Comparison of ENCODE assay signal across 8 cellular contexts in the genomic region with DNA sequence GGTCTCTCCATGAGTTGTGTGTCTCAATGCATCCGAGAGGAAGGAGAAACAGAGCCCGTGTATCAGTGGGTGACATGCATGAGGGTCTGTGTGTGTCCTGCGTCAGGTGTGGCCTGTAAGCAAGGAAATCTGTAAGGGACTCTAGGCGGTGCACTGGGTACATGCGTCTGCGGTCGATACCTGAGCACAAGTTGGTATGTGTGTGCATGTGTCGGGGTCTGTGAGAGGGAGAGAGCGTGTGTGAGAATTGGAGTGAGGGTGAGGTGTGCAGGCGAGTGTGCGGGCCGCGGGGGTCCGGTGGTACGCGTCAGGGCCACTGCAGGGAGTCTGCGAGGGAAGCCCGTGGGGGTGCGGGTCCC. TPM values are rescaled to one million over a fixed set of nuclear protein-coding genes. Genes with fewer than 3 reads are reported as not detected.
A peak's percentile ranks its signal among the peaks of the same experiment; 100 is the strongest.
DNase-seq lines count a peak whose midpoint lies in the region; ATAC-seq, FAIRE-seq and TF ChIP-seq lines count a peak whose summit lies in the region.

No MANE protein-coding gene starts in this region.

- no peaks in the 10 kb centered on the region for H3K27me3 ChIP-seq in iPS-18a (ENCODE audit: control insufficient read depth, insufficient read depth, low read length)

- H3K9me3 Mint-ChIP-seq in activated CD4-positive, alpha-beta T cell treated with anti-CD3 and anti-CD28 coated beads for 36 hours (ENCODE audit: low read depth), result no peaks in the 10 kb centered on the region
- no peaks in the 10 kb centered on the region for H3K9me3 Mint-ChIP-seq in activated B cell treated with CpG ODN at 0.5 μM for 24 hours
- no peaks in the 10 kb centered on the region for H3K9me3 Mint-ChIP-seq in stimulated activated memory B cell treated with anti-CD40 and anti-IgM and Interleukin-4, amounts not matched to agents 10 μg/mL and 1 μg/mL and 100 μg/mL, for 72 hours

- no peak for DNase-seq in activated CD4-positive, alpha-beta T cell treated with anti-CD3 and anti-CD28 coated beads for 36 hours
- no peak for DNase-seq in activated CD4-positive, alpha-beta T cell treated with anti-CD3 and anti-CD28 coated beads, Interleukin-2, amount 50 U/mL, for 48 hours
- DNase-seq in activated B cell treated with CpG ODN at 0.5 μM for 24 hours, result no peak
- DNase-seq in H54 (ENCODE audit: insufficient read length, low spot score), result no peak

- no peak for ATAC-seq in activated CD4-positive, alpha-beta T cell treated with anti-CD3 and anti-CD28 coated beads for 36 hours
- ATAC-seq in activated B cell treated with CpG ODN at 0.5 μM for 24 hours (ENCODE audit: low read depth) (no peak), GM18861 (IDR thresholded peaks at IDR 0.05; ENCODE audit: unreplicated experiment) (no peak), GM21723 (IDR thresholded peaks at IDR 0.05; ENCODE audit: unreplicated experiment) (no peak)
- no peak for ATAC-seq in stimulated activated memory B cell treated with anti-CD40 and anti-IgM and Interleukin-4, amounts not matched to agents 10 μg/mL and 1 μg/mL and 100 μg/mL, for 72 hours

- H3K4me3 ChIP-seq in iPS-18a (ENCODE audit: low read length), result peak overlapping the region; percentile 71

- H3K4me3 Mint-ChIP-seq in activated CD4-positive, alpha-beta T cell treated with anti-CD3 and anti-CD28 coated beads for 36 hours, result peak overlapping the region; percentile 57
- H3K4me3 Mint-ChIP-seq in activated B cell treated with CpG ODN at 0.5 μM for 24 hours, result peak overlapping the region; percentile 78
- peak overlapping the region; percentile 75 for H3K4me3 Mint-ChIP-seq in stimulated activated memory B cell treated with anti-CD40 and anti-IgM and Interleukin-4, amounts not matched to agents 10 μg/mL and 1 μg/mL and 100 μg/mL, for 72 hours

- peaks cover 7% of the 10 kb centered on the region for H3K36me3 ChIP-seq in iPS-18a (ENCODE audit: control insufficient read depth, low read depth, low read length)

- no peaks in the 10 kb centered on the region for H3K27me3 Mint-ChIP-seq in activated CD4-positive, alpha-beta T cell treated with anti-CD3 and anti-CD28 coated beads for 36 hours
- H3K27me3 Mint-ChIP-seq in activated B cell treated with CpG ODN at 0.5 μM for 24 hours, result no peaks in the 10 kb centered on the region
- no peaks in the 10 kb centered on the region for H3K27me3 Mint-ChIP-seq in stimulated activated memory B cell treated with anti-CD40 and anti-IgM and Interleukin-4, amounts not matched to agents 10 μg/mL and 1 μg/mL and 100 μg/mL, for 72 hours

- no peaks in the 10 kb centered on the region for H3K36me3 Mint-ChIP-seq in activated CD4-positive, alpha-beta T cell treated with anti-CD3 and anti-CD28 coated beads for 36 hours (ENCODE audit: low read depth)
- peaks cover 7% of the 10 kb centered on the region for H3K36me3 Mint-ChIP-seq in activated B cell treated with CpG ODN at 0.5 μM for 24 hours (ENCODE audit: low read depth)
- H3K36me3 Mint-ChIP-seq in stimulated activated memory B cell treated with anti-CD40 and anti-IgM and Interleukin-4, amounts not matched to agents 10 μg/mL and 1 μg/mL and 100 μg/mL, for 72 hours, result no peaks in the 10 kb centered on the region

- no peak overlapping the region for H3K27ac ChIP-seq in iPS-18a (ENCODE audit: low read length)

- intact Hi-C loops in activated CD4-positive, alpha-beta T cell treated with anti-CD3 and anti-CD28 coated beads for 36 hours (cut with DNase I, micrococcal nuclease), result no loop called here
- intact Hi-C loops in activated B cell treated with CpG ODN at 0.5 μM for 24 hours (cut with micrococcal nuclease), result loop anchor here (1.0 to 10.0 kb wide), 5 partner anchors 33 to 421 kb away; partner anchors contain the start of genes CAPN1, MEN1 and POLA2

- no peak for FAIRE-seq in H54 (lab: Jason Lieb, UNC)

- peaks cover 26% of the 10 kb centered on the region for H3K4me1 Mint-ChIP-seq in activated CD4-positive, alpha-beta T cell treated with anti-CD3 and anti-CD28 coated beads for 36 hours
- H3K4me1 Mint-ChIP-seq in activated B cell treated with CpG ODN at 0.5 μM for 24 hours, result peaks cover 34% of the 10 kb centered on the region
- H3K4me1 Mint-ChIP-seq in stimulated activated memory B cell treated with anti-CD40 and anti-IgM and Interleukin-4, amounts not matched to agents 10 μg/mL and 1 μg/mL and 100 μg/mL, for 72 hours, result peaks cover 41% of the 10 kb centered on the region

- TF ChIP-seq POLR2A in H54 (IDR thresholded peaks at IDR 0.05; ENCODE audit: low read depth, low read length), result no peak

- H3K4me1 ChIP-seq in iPS-18a (ENCODE audit: control insufficient read depth, low read depth, low read length), result peaks cover 10% of the 10 kb centered on the region

- CTCF ChIA-PET in activated CD4-positive, alpha-beta T cell treated with anti-CD3 and anti-CD28 coated beads for 36 hours (lab: Charles Lee), result interaction anchor here (0.6 to 15.7 kb wide), 13 partner anchors 8 to 250 kb away, joined by 3 to 377 read pairs (median 4); partner anchors contain the start of gene MEN1
- CTCF ChIA-PET in activated B cell treated with CpG ODN at 0.5 μM for 24 hours (lab: Charles Lee), result interaction anchor here (0.6 to 7.8 kb wide), 14 partner anchors 22 to 338 kb away, joined by 3 to 310 read pairs (median 4); partner anchors contain the start of genes ARL2, CAPN1, RASGRP2 and SF1

- no peak overlapping the region for H3K9ac ChIP-seq in iPS-18a (ENCODE audit: low read length)

- no peak for TF ChIP-seq CTCF in activated B cell treated with CpG ODN at 0.5 μM for 24 hours (IDR thresholded peaks at IDR 0.05)

- H3K27ac Mint-ChIP-seq in activated CD4-positive, alpha-beta T cell treated with anti-CD3 and anti-CD28 coated beads for 36 hours, result no peak overlapping the region
- H3K27ac Mint-ChIP-seq in activated B cell treated with CpG ODN at 0.5 μM for 24 hours, result no peak overlapping the region
- peak overlapping the region; percentile 80 for H3K27ac Mint-ChIP-seq in stimulated activated memory B cell treated with anti-CD40 and anti-IgM and Interleukin-4, amounts not matched to agents 10 μg/mL and 1 μg/mL and 100 μg/mL, for 72 hours

- no peaks in the 10 kb centered on the region for H3K9me3 ChIP-seq in iPS-18a (ENCODE audit: control insufficient read depth, low read depth, low read length)

- POLR2A ChIA-PET in activated CD4-positive, alpha-beta T cell treated with anti-CD3 and anti-CD28 coated beads for 36 hours (lab: Charles Lee), result interaction anchor here (0.5 to 1.1 kb wide), 3 partner anchors 42 to 961 kb away, joined by 3 to 4 read pairs (median 3); no protein-coding TSS in a partner anchor
- POLR2A ChIA-PET in activated B cell treated with CpG ODN at 0.5 μM for 24 hours (lab: Charles Lee), result interaction anchor here (0.5 to 27.6 kb wide), 8 partner anchors 15 to 888 kb away, joined by 3 to 1194 read pairs (median 4); partner anchors contain the start of genes EHD1, PPP2R5B, RASGRP2 and SF1

RNA-seq across cellular contexts. Expression of gene CDC42BPG, which starts 0.5 kb away (rescaled TPM):
- total RNA-seq in activated CD4-positive, alpha-beta T cell treated with anti-CD3 and anti-CD28 coated beads for 36 hours, result under 1 TPM; 0.28 to 0.39 TPM
- total RNA-seq in activated B cell treated with CpG ODN at 0.5 μM for 24 hours, result 2.2 and 3.7 TPM in 2 replicates

RNA-seq across cellular contexts. Expression of gene MEN1, which starts 33.6 kb away (rescaled TPM):
- total RNA-seq in activated CD4-positive, alpha-beta T cell treated with anti-CD3 and anti-CD28 coated beads for 36 hours, result 10 to 100 TPM; 34.8 to 38.5 TPM
- total RNA-seq in activated B cell treated with CpG ODN at 0.5 μM for 24 hours, result 35.1 and 44.6 TPM in 2 replicates

RNA-seq across cellular contexts. Expression of gene EHD1, which starts 34.5 kb away (rescaled TPM):
- total RNA-seq in activated CD4-positive, alpha-beta T cell treated with anti-CD3 and anti-CD28 coated beads for 36 hours, result 10 to 100 TPM; 71.0 to 73.6 TPM
- total RNA-seq in activated B cell treated with CpG ODN at 0.5 μM for 24 hours, result 357 and 360 TPM in 2 replicates

RNA-seq across cellular contexts. Expression of gene MAP4K2, which starts 40.9 kb away (rescaled TPM):
- total RNA-seq in activated CD4-positive, alpha-beta T cell treated with anti-CD3 and anti-CD28 coated beads for 36 hours, result 10 to 100 TPM; 54.0 to 57.3 TPM
- total RNA-seq in activated B cell treated with CpG ODN at 0.5 μM for 24 hours, result 69.1 and 73.6 TPM in 2 replicates
